In genomic region chr4:53813991-53814390, GRCh38 we compare ENCODE assay signal across 30 cellular contexts.
"Had no signal": no experiment of that assay in that cellular context is flagged by ENCODE, and none has a peak within 500 bp of the region (broad histone marks: within the 10 kb centered on the region; RNA-seq: fewer than 3 reads in every experiment).

No MANE protein-coding gene starts in this region.

- ATAC-seq: activated CD8-positive, alpha-beta T cell treated with anti-CD3 and anti-CD28 coated beads for 36 hours; activated T-cell treated with anti-CD3 and anti-CD28 coated beads, Interleukin-2, amount 50 U/mL, for 72 hours; activated T-helper 17 cell treated with anti-CD3 and anti-CD28 coated beads, Interleukin-2, amount 50 U/mL, for 72 hours; body of pancreas; PC-3; Right ventricle myocardium inferior had no signal

- H3K4me1 Mint-ChIP-seq: activated CD4-positive, alpha-beta T cell treated with anti-CD3 and anti-CD28 coated beads, Interleukin-2, amount 10 ng/mL, durations not matched to agents 24 days and 14 days; activated naive CD8-positive, alpha-beta T cell treated with anti-CD3 and anti-CD28 coated beads for 36 hours; activated T-helper 17 cell treated with anti-CD3 and anti-CD28 coated beads, Interleukin-2, amount 50 U/mL, for 72 hours had no signal

- H3K4me3 Mint-ChIP-seq: activated CD4-positive, alpha-beta T cell treated with anti-CD3 and anti-CD28 coated beads, Interleukin-2, amount 10 ng/mL, durations not matched to agents 24 days and 14 days; activated CD8-positive, alpha-beta T cell treated with anti-CD3 and anti-CD28 coated beads for 36 hours; activated naive CD8-positive, alpha-beta T cell treated with anti-CD3 and anti-CD28 coated beads for 36 hours; activated T-cell treated with anti-CD3 and anti-CD28 coated beads, Interleukin-2, amount 50 U/mL, for 72 hours; activated T-helper 17 cell treated with anti-CD3 and anti-CD28 coated beads, Interleukin-2, amount 50 U/mL, for 72 hours had no signal

- H3K36me3 Mint-ChIP-seq: activated naive CD8-positive, alpha-beta T cell treated with anti-CD3 and anti-CD28 coated beads for 36 hours had no signal

- H3K4me3 ChIP-seq: body of pancreas, breast epithelium, Peyer's patch had no signal

- H3K36me3 ChIP-seq: breast epithelium, Peyer's patch had no signal

- H3K9me3 ChIP-seq: body of pancreas, breast epithelium, Peyer's patch had no signal

- H3K27ac Mint-ChIP-seq: activated CD4-positive, alpha-beta T cell treated with anti-CD3 and anti-CD28 coated beads, Interleukin-2, amount 10 ng/mL, durations not matched to agents 24 days and 14 days; activated CD8-positive, alpha-beta T cell treated with anti-CD3 and anti-CD28 coated beads for 36 hours; activated naive CD8-positive, alpha-beta T cell treated with anti-CD3 and anti-CD28 coated beads for 36 hours; activated T-cell treated with anti-CD3 and anti-CD28 coated beads, Interleukin-2, amount 50 U/mL, for 72 hours; activated T-helper 17 cell treated with anti-CD3 and anti-CD28 coated beads, Interleukin-2, amount 50 U/mL, for 72 hours had no signal

- H3K9ac ChIP-seq: KMS-11 had no signal

- H3K9me3 Mint-ChIP-seq: activated CD4-positive, alpha-beta T cell treated with anti-CD3 and anti-CD28 coated beads, Interleukin-2, amount 10 ng/mL, durations not matched to agents 24 days and 14 days; activated CD8-positive, alpha-beta T cell treated with anti-CD3 and anti-CD28 coated beads for 36 hours; activated naive CD8-positive, alpha-beta T cell treated with anti-CD3 and anti-CD28 coated beads for 36 hours; activated T-cell treated with anti-CD3 and anti-CD28 coated beads, Interleukin-2, amount 50 U/mL, for 72 hours; activated T-helper 17 cell treated with anti-CD3 and anti-CD28 coated beads, Interleukin-2, amount 50 U/mL, for 72 hours had no signal

- H3K27me3 ChIP-seq: body of pancreas, breast epithelium, Peyer's patch had no signal

- H3K27ac ChIP-seq: body of pancreas, breast epithelium, KMS-11, Peyer's patch, RWPE1 had no signal

- DNase-seq: activated CD4-positive, alpha-beta T cell treated with anti-CD3 and anti-CD28 coated beads, Interleukin-2, amount 10 ng/mL, durations not matched to agents 24 days and 14 days; activated CD4-positive, alpha-beta T cell treated with anti-CD3 and anti-CD28 coated beads, Interleukin-2, amount 50 U/mL, for 4 hours; activated CD8-positive, alpha-beta T cell treated with anti-CD3 and anti-CD28 coated beads for 36 hours; activated effector memory CD4-positive, alpha-beta T cell treated with anti-CD3 and anti-CD28 coated beads, Interleukin-2, amount 50 U/mL, for 16 hours; activated naive CD4-positive, alpha-beta T cell; activated naive CD4-positive, alpha-beta T cell treated with anti-CD3 and anti-CD28 coated beads, Interleukin-2, amount 50 U/mL, for 16 hours; activated naive CD8-positive, alpha-beta T cell treated with anti-CD3 and anti-CD28 coated beads for 36 hours; activated T-cell treated with anti-CD3 and anti-CD28 coated beads, Interleukin-2, amount 50 U/mL, for 1 hour; activated T-cell treated with anti-CD3 and anti-CD28 coated beads, Interleukin-2, amount 50 U/mL, for 72 hours; amygdala; body of pancreas; NCI-H1105 treated with DMSO at 0.1 percent for 48 hours; NCI-H1436; NCI-H1694; NCI-H1930; NCI-H2081 treated with DMSO at 0.1 percent for 48 hours; NCI-H226; NCI-H446 treated with DMSO at 0.1 percent for 48 hours; NCI-H524; NCI-H748 treated with DMSO at 0.1 percent for 48 hours; NK-92 treated with Interleukin-12 subunit alpha and Interleukin-12 subunit beta, amount 100 ng/mL, for 24 hours; PC-3; Peyer's patch; SIG-M5; T1000 had no signal

- H3K4me1 ChIP-seq: body of pancreas, breast epithelium, Peyer's patch had no signal
